ENCODE assay signal across 9 cellular contexts in genomic region chr15:37106490-37107001, GRCh38. TPM values are rescaled to one million over a fixed set of nuclear protein-coding genes. Genes with fewer than 3 reads are reported as not detected.
A peak's percentile ranks its signal among the peaks of the same experiment; 100 is the strongest.
DNase-seq lines count a peak whose midpoint lies in the region; TF ChIP-seq lines count a peak whose summit lies in the region.
"Had no signal": no experiment of that assay in that cellular context is flagged by ENCODE, and none has a peak within 500 bp of the region (broad histone marks: within the 10 kb centered on the region; RNA-seq: fewer than 3 reads in every experiment).

No MANE protein-coding gene starts in this region.

- H3K4me3 Mint-ChIP-seq in activated CD4-positive, alpha-beta memory T cell treated with anti-CD3 and anti-CD28 coated beads for 36 hours = no peak overlapping the region
- H3K4me3 Mint-ChIP-seq in CD4-positive, alpha-beta memory T cell = no peak overlapping the region
- H3K4me3 Mint-ChIP-seq: activated T-cell treated with anti-CD3 and anti-CD28 coated beads, Interleukin-2, amount 50 U/mL, for 24 hours had no signal

- DNase-seq in GM10248 (ENCODE audit: extremely low spot score) = no peak
- DNase-seq in NCI-H69 (lab: John Stamatoyannopoulos, UW) = peak; percentile 91
- no peak for DNase-seq in esophagus muscularis mucosa (ENCODE audit: extremely low spot score)
- peak; percentile 44 to 76 (median 71) for DNase-seq in ovary
- DNase-seq in activated CD4-positive, alpha-beta memory T cell treated with anti-CD3 and anti-CD28 coated beads for 36 hours = no peak
- no peak for DNase-seq in CD4-positive, alpha-beta memory T cell
- no peak for DNase-seq in stimulated activated CD4-positive, alpha-beta T cell treated with anti-CD3 and anti-CD28 coated beads, Interleukin-4, amount 100 ng/mL, for 4 hours
- DNase-seq in activated gamma-delta T cell (lab: John Stamatoyannopoulos, UW) = no peak
- DNase-seq: activated T-cell treated with anti-CD3 and anti-CD28 coated beads, Interleukin-2, amount 50 U/mL, for 24 hours had no signal

- intact Hi-C loops in esophagus muscularis mucosa (cut with DNase I) = loop anchor here (2.0 kb wide), 1 partner anchor 222 kb away; no protein-coding TSS in a partner anchor
- intact Hi-C loops in ovary (cut with DNase I) = loop anchor here in 3 of 4 donors (2.0 to 10.0 kb wide), 3 partner anchors 222 to 226 kb away; no protein-coding TSS in a partner anchor
- intact Hi-C loops in activated CD4-positive, alpha-beta memory T cell treated with anti-CD3 and anti-CD28 coated beads for 36 hours (cut with micrococcal nuclease) = loop anchor here (1.0 to 10.0 kb wide), 2 partner anchors 223 to 602 kb away; no protein-coding TSS in a partner anchor
- intact Hi-C loops in CD4-positive, alpha-beta memory T cell (cut with micrococcal nuclease) = no loop called here

- 5% methylated on average over 23 of the region's 23 CpGs for WGBS in esophagus muscularis mucosa
- 12 to 20% (median 15%) methylated on average over 23 of the region's 23 CpGs for WGBS in ovary, 3 donors

- peak overlapping the region; percentile 86 to 98 (median 92) for H3K27ac ChIP-seq in esophagus muscularis mucosa (replicated peaks in 1 of 4)
- H3K27ac ChIP-seq in ovary = no peak overlapping the region
- H3K27ac ChIP-seq in CD4-positive, alpha-beta memory T cell (ENCODE audit: low read depth, low read length) = no peak overlapping the region

- TF ChIP-seq EP300 in esophagus muscularis mucosa (IDR thresholded peaks at IDR 0.05) = no peak
- TF ChIP-seq EP300 in ovary (IDR thresholded peaks at IDR 0.05) = no peak

- H3K9me3 Mint-ChIP-seq in activated CD4-positive, alpha-beta memory T cell treated with anti-CD3 and anti-CD28 coated beads for 36 hours = peaks cover 9% of the 10 kb centered on the region
- peaks cover 2 to 62% (median 47%) of the 10 kb centered on the region in 8 donors for H3K9me3 Mint-ChIP-seq in CD4-positive, alpha-beta memory T cell

- H3K9me3 ChIP-seq in esophagus muscularis mucosa (no peaks in the 10 kb centered on the region), ovary (no peaks in the 10 kb centered on the region)
- no peaks in the 10 kb centered on the region for H3K9me3 ChIP-seq in CD4-positive, alpha-beta memory T cell (ENCODE audit: control insufficient read depth in 1 of 2, low read length in 2 of 2)

- peaks cover 16% of the 10 kb centered on the region for H3K36me3 Mint-ChIP-seq in activated CD4-positive, alpha-beta memory T cell treated with anti-CD3 and anti-CD28 coated beads for 36 hours
- peaks cover 2 to 11% of the 10 kb centered on the region in 2 donors for H3K36me3 Mint-ChIP-seq in CD4-positive, alpha-beta memory T cell

- peaks cover 21% of the 10 kb centered on the region for H3K4me1 Mint-ChIP-seq in activated CD4-positive, alpha-beta memory T cell treated with anti-CD3 and anti-CD28 coated beads for 36 hours (ENCODE audit: low read depth)
- H3K4me1 Mint-ChIP-seq in CD4-positive, alpha-beta memory T cell = peaks cover 15 to 29% (median 17%) of the 10 kb centered on the region in 4 donors

- H3K27ac Mint-ChIP-seq in activated CD4-positive, alpha-beta memory T cell treated with anti-CD3 and anti-CD28 coated beads for 36 hours = no peak overlapping the region
- no peak overlapping the region for H3K27ac Mint-ChIP-seq in CD4-positive, alpha-beta memory T cell
- H3K27ac Mint-ChIP-seq: activated T-cell treated with anti-CD3 and anti-CD28 coated beads, Interleukin-2, amount 50 U/mL, for 24 hours had no signal

- H3K4me1 ChIP-seq in esophagus muscularis mucosa = peaks cover 5 to 45% (median 30%) of the 10 kb centered on the region in 4 donors
- H3K4me1 ChIP-seq in ovary (ENCODE audit: insufficient read depth) = no peaks in the 10 kb centered on the region
- peaks cover 13% of the 10 kb centered on the region for H3K4me1 ChIP-seq in CD4-positive, alpha-beta memory T cell (ENCODE audit: insufficient read depth, low read length)

- H3K36me3 ChIP-seq in esophagus muscularis mucosa (no peaks in the 10 kb centered on the region), ovary (no peaks in the 10 kb centered on the region)
- H3K36me3 ChIP-seq in CD4-positive, alpha-beta memory T cell (ENCODE audit: insufficient read depth, low read length) = no peaks in the 10 kb centered on the region

- H3K27me3 ChIP-seq in esophagus muscularis mucosa = peaks cover 0 to 8% (median 2%) of the 10 kb centered on the region in 4 donors
- no peaks in the 10 kb centered on the region for H3K27me3 ChIP-seq in ovary
- peaks cover 59% of the 10 kb centered on the region for H3K27me3 ChIP-seq in CD4-positive, alpha-beta memory T cell (ENCODE audit: insufficient read depth, low read length)

- POLR2A ChIA-PET in GM10248 (lab: Yijun Ruan, JAX) = no interaction called here
- POLR2A ChIA-PET in activated CD4-positive, alpha-beta memory T cell treated with anti-CD3 and anti-CD28 coated beads for 36 hours (lab: Charles Lee) = no interaction called here
- POLR2A ChIA-PET in CD4-positive, alpha-beta memory T cell (lab: Charles Lee; ENCODE audit: partially characterized antibody) = no interaction called here

- TF ChIP-seq POLR2A in esophagus muscularis mucosa (IDR thresholded peaks at IDR 0.05; ENCODE audit: low read depth) (no peak), ovary (IDR thresholded peaks at IDR 0.05) (no peak)

- TF ChIP-seq CTCF in GM10248 (IDR thresholded peaks at IDR 0.05; ENCODE audit: control extremely low read depth, extremely low read depth, low read depth, missing control alignments) (peak; percentile 59), esophagus muscularis mucosa (IDR thresholded peaks at IDR 0.05) (peak; percentile 11 to 31 (median 17)), ovary (IDR thresholded peaks at IDR 0.05) (no peak)

- peaks cover 82% of the 10 kb centered on the region for H3K27me3 Mint-ChIP-seq in activated CD4-positive, alpha-beta memory T cell treated with anti-CD3 and anti-CD28 coated beads for 36 hours
- H3K27me3 Mint-ChIP-seq in CD4-positive, alpha-beta memory T cell = peaks cover 68 to 72% of the 10 kb centered on the region in 2 donors

- CTCF ChIA-PET in GM10248 (lab: Yijun Ruan, JAX) = interaction anchor here (1.0 to 1.6 kb wide), 4 partner anchors 13 to 605 kb away, joined by 4 to 5 read pairs (median 4); no protein-coding TSS in a partner anchor
- CTCF ChIA-PET in activated CD4-positive, alpha-beta memory T cell treated with anti-CD3 and anti-CD28 coated beads for 36 hours (lab: Charles Lee) = no interaction called here
- CTCF ChIA-PET in CD4-positive, alpha-beta memory T cell (lab: Charles Lee; ENCODE audit: partially characterized antibody) = no interaction called here

- peak overlapping the region; percentile 52 to 80 (median 56) for H3K4me3 ChIP-seq in esophagus muscularis mucosa
- H3K4me3 ChIP-seq in ovary = peak overlapping the region; percentile 31
- no peak overlapping the region for H3K4me3 ChIP-seq in CD4-positive, alpha-beta memory T cell (ENCODE audit: low read length in 2 of 2)

RNA-seq across cellular contexts. Expression of gene MEIS2, which starts 6.2 kb away (rescaled TPM):
- 100 to 1,000 TPM in 1 of 4 donors, 10 to 100 TPM in 3; 53.8 to 106 (median 63.3) TPM for total RNA-seq in esophagus muscularis mucosa
- 10 to 100 TPM; 27.7 to 73.7 (median 47.7) TPM for total RNA-seq in ovary
- polyA plus RNA-seq in ovary = 10 to 100 TPM; 35.0 to 49.8 TPM
- not detected for total RNA-seq in activated CD4-positive, alpha-beta memory T cell treated with anti-CD3 and anti-CD28 coated beads for 36 hours
- not detected for total RNA-seq in CD4-positive, alpha-beta memory T cell
- not detected for polyA plus RNA-seq in CD4-positive, alpha-beta memory T cell

Comparison
In these comparisons a context has a peak if more than half of its experiments do, and no peak if none do; other contexts are left out.
1. DNase-seq: peak in NCI-H69 (single experiment) and ovary (5 of 5); none in GM10248 (single experiment), esophagus muscularis mucosa (single experiment), activated CD4-positive, alpha-beta memory T cell treated with anti-CD3 and anti-CD28 coated beads for 36 hours (single experiment), CD4-positive, alpha-beta memory T cell (0 of 5), stimulated activated CD4-positive, alpha-beta T cell treated with anti-CD3 and anti-CD28 coated beads, Interleukin-4, amount 100 ng/mL, for 4 hours (0 of 2) and activated gamma-delta T cell (single experiment).
2. CTCF ChIP-seq: peak in GM10248 (single experiment) and esophagus muscularis mucosa (3 of 3); none in ovary (0 of 3).
3. H3K27ac ChIP-seq: peak in esophagus muscularis mucosa (4 of 4); none in ovary (0 of 2) and CD4-positive, alpha-beta memory T cell (single experiment).
4. H3K4me3 ChIP-seq: peak in esophagus muscularis mucosa (4 of 4) and ovary (single experiment); none in CD4-positive, alpha-beta memory T cell (0 of 2).
5. RNA of gene MEIS2, which starts 6.2 kb away (total RNA-seq): 53.8 to 106 TPM in esophagus muscularis mucosa and 27.7 to 73.7 TPM in ovary; not detected in activated CD4-positive, alpha-beta memory T cell treated with anti-CD3 and anti-CD28 coated beads for 36 hours and not detected in CD4-positive, alpha-beta memory T cell; every median in the first group is over 10 times any median in the second.